Comparison of ENCODE assay signal across 15 cellular contexts in the genomic region with DNA sequence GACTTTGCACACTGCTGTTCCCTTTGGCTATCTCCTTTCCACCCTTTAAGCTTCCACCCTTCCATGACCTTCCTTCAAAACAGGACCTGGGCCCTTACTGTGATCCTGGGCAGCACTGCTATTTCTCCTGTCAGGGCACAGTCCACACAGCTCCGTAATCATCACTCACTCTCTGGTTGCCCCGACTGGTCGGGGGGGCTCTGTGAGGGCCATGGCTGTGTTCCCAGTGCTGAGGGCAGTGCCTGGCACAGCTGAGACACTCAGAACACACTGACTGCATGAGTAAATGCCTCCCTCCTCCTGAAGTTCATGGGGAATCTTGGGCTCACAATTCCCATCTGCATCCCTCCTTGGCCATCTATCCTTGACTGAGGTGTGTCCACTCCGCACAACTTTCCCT. TPM values are rescaled to one million over a fixed set of nuclear protein-coding genes. Genes with fewer than 3 reads are reported as not detected.
DNase-seq lines count a peak whose midpoint lies in the region; ATAC-seq and TF ChIP-seq lines count a peak whose summit lies in the region.
"Had no signal": no experiment of that assay in that cellular context is flagged by ENCODE, and none has a peak within 500 bp of the region (broad histone marks: within the 10 kb centered on the region; RNA-seq: fewer than 3 reads in every experiment).

No MANE protein-coding gene starts in this region.

- no peaks in the 10 kb centered on the region for H3K9me3 Mint-ChIP-seq in activated naive CD4-positive, alpha-beta T cell treated with anti-CD3 and anti-CD28 coated beads, Interleukin-2, amount 50 U/mL, for 72 hours

- H3K4me3 ChIP-seq in thoracic aorta = no peak overlapping the region
- H3K4me3 ChIP-seq: pancreas had no signal

- peaks cover 82 to 88% of the 10 kb centered on the region in 2 donors for H3K36me3 Mint-ChIP-seq in activated naive CD4-positive, alpha-beta T cell treated with anti-CD3 and anti-CD28 coated beads, Interleukin-2, amount 50 U/mL, for 72 hours

- peak overlapping the region; percentile 65 to 72 for H3K27ac Mint-ChIP-seq in activated naive CD4-positive, alpha-beta T cell treated with anti-CD3 and anti-CD28 coated beads, Interleukin-2, amount 50 U/mL, for 72 hours

- ATAC-seq in activated naive CD4-positive, alpha-beta T cell treated with anti-CD3 and anti-CD28 coated beads, Interleukin-2, amount 50 U/mL, for 72 hours = no peak
- no peak for ATAC-seq in thoracic aorta (ENCODE audit: insufficient number of reproducible peaks, low FRiP score, low read depth)
- ATAC-seq in GM18520 (IDR thresholded peaks at IDR 0.05; ENCODE audit: unreplicated experiment) = no peak
- ATAC-seq: pancreas had no signal

- no peak for DNase-seq in activated naive CD4-positive, alpha-beta T cell treated with anti-CD3 and anti-CD28 coated beads, Interleukin-2, amount 50 U/mL, for 72 hours (ENCODE audit: low spot score in 2 of 2)
- DNase-seq in activated naive CD4-positive, alpha-beta T cell treated with anti-CD3 and anti-CD28 coated beads, Interleukin-2, amount 50 U/mL, for 16 hours = no peak
- DNase-seq in amygdala (lab: John Stamatoyannopoulos, UW) (peak in 52 of 56 donors; percentile 14 to 90 (median 72)), hippocampal formation (lab: John Stamatoyannopoulos, UW) (peak; percentile 75 to 86), thoracic aorta (ENCODE audit: low spot score) (no peak), NCI-H526 treated with DMSO at 0.1 percent for 48 hours (lab: John Stamatoyannopoulos, UW) (no peak), NCI-H187 treated with DMSO at 0.1 percent for 48 hours (lab: John Stamatoyannopoulos, UW) (no peak)
- DNase-seq: DMS153, KG1, mesenchymal stem cell, NCI-H146, NCI-H524 treated with DMSO at 0.1 percent for 48 hours, pancreas, SHP77 had no signal

- no peaks in the 10 kb centered on the region for H3K9me3 ChIP-seq in thoracic aorta
- H3K9me3 ChIP-seq: pancreas had no signal

- no peak for TF ChIP-seq CTCF in thoracic aorta (IDR thresholded peaks at IDR 0.05)

- peak overlapping the region; percentile 62 to 67 for H3K27ac ChIP-seq in thoracic aorta
- H3K27ac ChIP-seq: pancreas had no signal

- H3K27me3 ChIP-seq in thoracic aorta (replicated peaks; ENCODE audit: insufficient read depth) = no peaks in the 10 kb centered on the region
- H3K27me3 ChIP-seq: pancreas had no signal

- peaks cover 39% of the 10 kb centered on the region for H3K36me3 ChIP-seq in thoracic aorta
- H3K36me3 ChIP-seq: pancreas had no signal

- peaks cover 42 to 75% of the 10 kb centered on the region in 2 donors for H3K4me1 ChIP-seq in thoracic aorta (ENCODE audit: control insufficient read depth in 1 of 2, low read depth in 2 of 2)
- H3K4me1 ChIP-seq: pancreas had no signal

RNA-seq across cellular contexts. Expression of a gene that starts 12.2 kb away (rescaled TPM):
- total RNA-seq in activated naive CD4-positive, alpha-beta T cell treated with anti-CD3 and anti-CD28 coated beads, Interleukin-2, amount 50 U/mL, for 72 hours = 100 to 1,000 TPM in 1 of 2 donors, 10 to 100 TPM in 1; 99.5 to 100 TPM
- 10 to 100 TPM; 36.4 to 52.5 TPM for total RNA-seq in thoracic aorta

RNA-seq across cellular contexts. Expression of a gene that starts 37.4 kb away (rescaled TPM):
- total RNA-seq in activated naive CD4-positive, alpha-beta T cell treated with anti-CD3 and anti-CD28 coated beads, Interleukin-2, amount 50 U/mL, for 72 hours = 100 to 1,000 TPM; 305 to 312 TPM
- total RNA-seq in thoracic aorta = 10 to 100 TPM; 47.9 to 81.7 TPM

Comparison
In these comparisons a context has a peak if more than half of its experiments do, and no peak if none do; other contexts are left out.
1. DNase-seq: peak in amygdala (52 of 56) and hippocampal formation (2 of 2); none in activated naive CD4-positive, alpha-beta T cell treated with anti-CD3 and anti-CD28 coated beads, Interleukin-2, amount 50 U/mL, for 72 hours (0 of 2), activated naive CD4-positive, alpha-beta T cell treated with anti-CD3 and anti-CD28 coated beads, Interleukin-2, amount 50 U/mL, for 16 hours (single experiment), thoracic aorta (single experiment), NCI-H526 treated with DMSO at 0.1 percent for 48 hours (single experiment) and NCI-H187 treated with DMSO at 0.1 percent for 48 hours (single experiment).